17 cellular contexts compared by ENCODE assay signal in genomic region chr1:30146448-30146847, GRCh38.
DNase-seq lines count a peak whose midpoint lies in the region; TF ChIP-seq lines count a peak whose summit lies in the region.
"Had no signal": no experiment of that assay in that cellular context is flagged by ENCODE, and none has a peak within 500 bp of the region (broad histone marks: within the 10 kb centered on the region; RNA-seq: fewer than 3 reads in every experiment).

No MANE protein-coding gene starts in this region.

- no peak overlapping the region for H3K4me3 Mint-ChIP-seq in osteocyte (ENCODE audit: unreplicated experiment)
- H3K4me3 Mint-ChIP-seq: CD4-positive, CD25-positive, alpha-beta regulatory T cell; GM23338; HFFc6 had no signal

- peak; percentile 66 for DNase-seq in A673 (ENCODE audit: low spot score)
- peak; percentile 3 for DNase-seq in GM10248 (ENCODE audit: extremely low spot score)
- DNase-seq in islet precursor cell, result peak; percentile 19
- peak; percentile 46 for DNase-seq in osteocyte (ENCODE audit: extremely low spot score, unreplicated experiment)
- DNase-seq in NCI-H1105 treated with DMSO at 0.1 percent for 48 hours (lab: John Stamatoyannopoulos, UW), result no peak
- no peak for DNase-seq in dermis blood vessel endothelial cell
- DNase-seq in NCI-H1105 (lab: John Stamatoyannopoulos, UW), result no peak
- DNase-seq in thyroid gland, result no peak
- DNase-seq: C1 segment of cervical spinal cord; CD4-positive, CD25-positive, alpha-beta regulatory T cell; DMS53; DND-41; HFFc6 had no signal

- 59 to 63% methylated on average over 8 of the region's 8 CpGs for WGBS in thyroid gland, 2 donors

- CTCF ChIA-PET in A673 (lab: Charles Lee), result interaction anchor here (0.7 kb wide), 1 partner anchor 8 kb away, joined by 3 read pairs; no protein-coding TSS in a partner anchor
- CTCF ChIA-PET in GM10248 (lab: Yijun Ruan, JAX), result no interaction called here

- peaks cover 2% of the 10 kb centered on the region for H3K27me3 Mint-ChIP-seq in osteocyte (ENCODE audit: unreplicated experiment)

- intact Hi-C loops in A673 (cut with micrococcal nuclease; ENCODE audit: unreplicated experiment), result no loop called here
- intact Hi-C loops in thyroid gland (cut with DNase I), result no loop called here

- H3K27ac ChIP-seq in A673 (ENCODE audit: low read depth, low read length, poor library complexity, severe bottlenecking), result peak overlapping the region; percentile 55
- no peak overlapping the region for H3K27ac ChIP-seq in thyroid gland
- H3K27ac ChIP-seq: 22Rv1, A549, HL-60 had no signal

- H3K9me3 ChIP-seq in A673 (ENCODE audit: low read depth, low read length, poor library complexity, severe bottlenecking) (peaks cover 7% of the 10 kb centered on the region), thyroid gland (no peaks in the 10 kb centered on the region)
- H3K9me3 ChIP-seq: A549 had no signal

- H3K9me3 Mint-ChIP-seq in osteocyte (ENCODE audit: unreplicated experiment), result peaks cover 5% of the 10 kb centered on the region

- H3K27me3 ChIP-seq in A673 (replicated peaks; ENCODE audit: insufficient read depth, low read depth, low read length, poor library complexity), result no peaks in the 10 kb centered on the region
- no peaks in the 10 kb centered on the region for H3K27me3 ChIP-seq in thyroid gland

- H3K4me1 Mint-ChIP-seq in osteocyte (ENCODE audit: unreplicated experiment), result no peaks in the 10 kb centered on the region
- H3K4me1 Mint-ChIP-seq: CD4-positive, CD25-positive, alpha-beta regulatory T cell; GM23338 had no signal

- BruUV-seq in A673 (replicated peaks; lab: Mats Ljungman, UMichigan), result no TSS peak

- POLR2A ChIA-PET in A673 (lab: Charles Lee; ENCODE audit: low non-redundant PET), result no interaction called here
- POLR2A ChIA-PET in GM10248 (lab: Yijun Ruan, JAX), result no interaction called here

- H3K27ac Mint-ChIP-seq in osteocyte (ENCODE audit: unreplicated experiment), result no peak overlapping the region
- H3K27ac Mint-ChIP-seq: CD4-positive, CD25-positive, alpha-beta regulatory T cell; GM23338; HFFc6 had no signal

- no peak for TF ChIP-seq POLR2A in thyroid gland (IDR thresholded peaks at IDR 0.05)

- no peaks in the 10 kb centered on the region for H3K36me3 Mint-ChIP-seq in osteocyte (ENCODE audit: unreplicated experiment)
- H3K36me3 Mint-ChIP-seq: CD4-positive, CD25-positive, alpha-beta regulatory T cell had no signal

- no peak for TF ChIP-seq CTCF in A673 (conservative IDR thresholded peaks at IDR 0.05; ENCODE audit: low read depth, low read length)
- no peak for TF ChIP-seq CTCF in GM10248 (IDR thresholded peaks at IDR 0.05; ENCODE audit: control extremely low read depth, extremely low read depth, low read depth, missing control alignments)
- no peak for TF ChIP-seq CTCF in osteocyte (IDR thresholded peaks at IDR 0.05)
- no peak for TF ChIP-seq CTCF in thyroid gland (IDR thresholded peaks at IDR 0.05)

- no peak overlapping the region for H3K4me3 ChIP-seq in A673 (ENCODE audit: low read depth, low read length, poor library complexity, severe bottlenecking)
- no peak overlapping the region for H3K4me3 ChIP-seq in thyroid gland (replicated peaks in 1 of 3)
- H3K4me3 ChIP-seq: A549, GM23338 had no signal

- no peaks in the 10 kb centered on the region for H3K36me3 ChIP-seq in A673 (ENCODE audit: insufficient read depth, low read length, poor library complexity, severe bottlenecking)
- no peaks in the 10 kb centered on the region for H3K36me3 ChIP-seq in thyroid gland

- H3K4me1 ChIP-seq in A673 (ENCODE audit: insufficient read depth, low read length, poor library complexity, severe bottlenecking) (peaks cover 20% of the 10 kb centered on the region), thyroid gland (no peaks in the 10 kb centered on the region)
- H3K4me1 ChIP-seq: A549 had no signal

Comparison
In these comparisons a context has a peak if more than half of its experiments do, and no peak if none do; other contexts are left out.
1. DNase-seq: peak in A673 (single experiment), GM10248 (single experiment), islet precursor cell (single experiment) and osteocyte (single experiment); none in NCI-H1105 treated with DMSO at 0.1 percent for 48 hours (single experiment), dermis blood vessel endothelial cell (single experiment), NCI-H1105 (single experiment) and thyroid gland (0 of 2).